Comparison of ENCODE assay signal across 1 cellular context in the genomic region with DNA sequence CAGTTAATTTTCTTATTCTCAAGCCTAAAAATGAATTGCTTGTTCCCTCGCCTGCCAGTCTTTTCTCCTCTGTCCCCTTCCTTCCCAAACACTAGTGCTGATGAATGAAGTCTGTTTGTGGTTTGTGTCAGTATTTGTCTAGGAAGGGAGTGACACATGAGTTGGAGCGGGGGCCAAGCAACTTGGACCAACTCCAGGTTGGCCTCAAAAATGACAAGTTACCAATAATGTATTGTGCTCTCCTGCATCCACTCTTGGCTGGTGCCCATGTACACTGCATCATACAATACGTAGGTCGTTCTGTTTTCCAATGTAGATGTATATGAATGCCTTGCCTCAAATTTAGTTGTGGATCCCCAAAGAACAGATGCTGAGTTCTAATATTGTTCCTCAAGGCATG.
TF ChIP-seq lines count a peak whose summit lies in the region.

No MANE protein-coding gene starts in this region.

TF ChIP-seq in GM23338, 12 proteins besides CTCF, POLR2A, EP300 and RAD21 (continued from another document):
- TF ChIP-seq, protein P1, sequence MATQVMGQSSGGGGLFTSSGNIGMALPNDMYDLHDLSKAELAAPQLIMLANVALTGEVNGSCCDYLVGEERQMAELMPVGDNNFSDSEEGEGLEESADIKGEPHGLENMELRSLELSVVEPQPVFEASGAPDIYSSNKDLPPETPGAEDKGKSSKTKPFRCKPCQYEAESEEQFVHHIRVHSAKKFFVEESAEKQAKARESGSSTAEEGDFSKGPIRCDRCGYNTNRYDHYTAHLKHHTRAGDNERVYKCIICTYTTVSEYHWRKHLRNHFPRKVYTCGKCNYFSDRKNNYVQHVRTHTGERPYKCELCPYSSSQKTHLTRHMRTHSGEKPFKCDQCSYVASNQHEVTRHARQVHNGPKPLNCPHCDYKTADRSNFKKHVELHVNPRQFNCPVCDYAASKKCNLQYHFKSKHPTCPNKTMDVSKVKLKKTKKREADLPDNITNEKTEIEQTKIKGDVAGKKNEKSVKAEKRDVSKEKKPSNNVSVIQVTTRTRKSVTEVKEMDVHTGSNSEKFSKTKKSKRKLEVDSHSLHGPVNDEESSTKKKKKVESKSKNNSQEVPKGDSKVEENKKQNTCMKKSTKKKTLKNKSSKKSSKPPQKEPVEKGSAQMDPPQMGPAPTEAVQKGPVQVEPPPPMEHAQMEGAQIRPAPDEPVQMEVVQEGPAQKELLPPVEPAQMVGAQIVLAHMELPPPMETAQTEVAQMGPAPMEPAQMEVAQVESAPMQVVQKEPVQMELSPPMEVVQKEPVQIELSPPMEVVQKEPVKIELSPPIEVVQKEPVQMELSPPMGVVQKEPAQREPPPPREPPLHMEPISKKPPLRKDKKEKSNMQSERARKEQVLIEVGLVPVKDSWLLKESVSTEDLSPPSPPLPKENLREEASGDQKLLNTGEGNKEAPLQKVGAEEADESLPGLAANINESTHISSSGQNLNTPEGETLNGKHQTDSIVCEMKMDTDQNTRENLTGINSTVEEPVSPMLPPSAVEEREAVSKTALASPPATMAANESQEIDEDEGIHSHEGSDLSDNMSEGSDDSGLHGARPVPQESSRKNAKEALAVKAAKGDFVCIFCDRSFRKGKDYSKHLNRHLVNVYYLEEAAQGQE (IDR thresholded peaks at IDR 0.05; ENCODE audit: unreplicated experiment): no peak
- no peak for TF ChIP-seq EZH2 (IDR thresholded peaks at IDR 0.05; ENCODE audit: low read depth, unreplicated experiment)
- TF ChIP-seq CREB1 (CRISPR knock-in tag; IDR thresholded peaks at IDR 0.05; ENCODE audit: low read depth): no peak
- TF ChIP-seq, protein P2, sequence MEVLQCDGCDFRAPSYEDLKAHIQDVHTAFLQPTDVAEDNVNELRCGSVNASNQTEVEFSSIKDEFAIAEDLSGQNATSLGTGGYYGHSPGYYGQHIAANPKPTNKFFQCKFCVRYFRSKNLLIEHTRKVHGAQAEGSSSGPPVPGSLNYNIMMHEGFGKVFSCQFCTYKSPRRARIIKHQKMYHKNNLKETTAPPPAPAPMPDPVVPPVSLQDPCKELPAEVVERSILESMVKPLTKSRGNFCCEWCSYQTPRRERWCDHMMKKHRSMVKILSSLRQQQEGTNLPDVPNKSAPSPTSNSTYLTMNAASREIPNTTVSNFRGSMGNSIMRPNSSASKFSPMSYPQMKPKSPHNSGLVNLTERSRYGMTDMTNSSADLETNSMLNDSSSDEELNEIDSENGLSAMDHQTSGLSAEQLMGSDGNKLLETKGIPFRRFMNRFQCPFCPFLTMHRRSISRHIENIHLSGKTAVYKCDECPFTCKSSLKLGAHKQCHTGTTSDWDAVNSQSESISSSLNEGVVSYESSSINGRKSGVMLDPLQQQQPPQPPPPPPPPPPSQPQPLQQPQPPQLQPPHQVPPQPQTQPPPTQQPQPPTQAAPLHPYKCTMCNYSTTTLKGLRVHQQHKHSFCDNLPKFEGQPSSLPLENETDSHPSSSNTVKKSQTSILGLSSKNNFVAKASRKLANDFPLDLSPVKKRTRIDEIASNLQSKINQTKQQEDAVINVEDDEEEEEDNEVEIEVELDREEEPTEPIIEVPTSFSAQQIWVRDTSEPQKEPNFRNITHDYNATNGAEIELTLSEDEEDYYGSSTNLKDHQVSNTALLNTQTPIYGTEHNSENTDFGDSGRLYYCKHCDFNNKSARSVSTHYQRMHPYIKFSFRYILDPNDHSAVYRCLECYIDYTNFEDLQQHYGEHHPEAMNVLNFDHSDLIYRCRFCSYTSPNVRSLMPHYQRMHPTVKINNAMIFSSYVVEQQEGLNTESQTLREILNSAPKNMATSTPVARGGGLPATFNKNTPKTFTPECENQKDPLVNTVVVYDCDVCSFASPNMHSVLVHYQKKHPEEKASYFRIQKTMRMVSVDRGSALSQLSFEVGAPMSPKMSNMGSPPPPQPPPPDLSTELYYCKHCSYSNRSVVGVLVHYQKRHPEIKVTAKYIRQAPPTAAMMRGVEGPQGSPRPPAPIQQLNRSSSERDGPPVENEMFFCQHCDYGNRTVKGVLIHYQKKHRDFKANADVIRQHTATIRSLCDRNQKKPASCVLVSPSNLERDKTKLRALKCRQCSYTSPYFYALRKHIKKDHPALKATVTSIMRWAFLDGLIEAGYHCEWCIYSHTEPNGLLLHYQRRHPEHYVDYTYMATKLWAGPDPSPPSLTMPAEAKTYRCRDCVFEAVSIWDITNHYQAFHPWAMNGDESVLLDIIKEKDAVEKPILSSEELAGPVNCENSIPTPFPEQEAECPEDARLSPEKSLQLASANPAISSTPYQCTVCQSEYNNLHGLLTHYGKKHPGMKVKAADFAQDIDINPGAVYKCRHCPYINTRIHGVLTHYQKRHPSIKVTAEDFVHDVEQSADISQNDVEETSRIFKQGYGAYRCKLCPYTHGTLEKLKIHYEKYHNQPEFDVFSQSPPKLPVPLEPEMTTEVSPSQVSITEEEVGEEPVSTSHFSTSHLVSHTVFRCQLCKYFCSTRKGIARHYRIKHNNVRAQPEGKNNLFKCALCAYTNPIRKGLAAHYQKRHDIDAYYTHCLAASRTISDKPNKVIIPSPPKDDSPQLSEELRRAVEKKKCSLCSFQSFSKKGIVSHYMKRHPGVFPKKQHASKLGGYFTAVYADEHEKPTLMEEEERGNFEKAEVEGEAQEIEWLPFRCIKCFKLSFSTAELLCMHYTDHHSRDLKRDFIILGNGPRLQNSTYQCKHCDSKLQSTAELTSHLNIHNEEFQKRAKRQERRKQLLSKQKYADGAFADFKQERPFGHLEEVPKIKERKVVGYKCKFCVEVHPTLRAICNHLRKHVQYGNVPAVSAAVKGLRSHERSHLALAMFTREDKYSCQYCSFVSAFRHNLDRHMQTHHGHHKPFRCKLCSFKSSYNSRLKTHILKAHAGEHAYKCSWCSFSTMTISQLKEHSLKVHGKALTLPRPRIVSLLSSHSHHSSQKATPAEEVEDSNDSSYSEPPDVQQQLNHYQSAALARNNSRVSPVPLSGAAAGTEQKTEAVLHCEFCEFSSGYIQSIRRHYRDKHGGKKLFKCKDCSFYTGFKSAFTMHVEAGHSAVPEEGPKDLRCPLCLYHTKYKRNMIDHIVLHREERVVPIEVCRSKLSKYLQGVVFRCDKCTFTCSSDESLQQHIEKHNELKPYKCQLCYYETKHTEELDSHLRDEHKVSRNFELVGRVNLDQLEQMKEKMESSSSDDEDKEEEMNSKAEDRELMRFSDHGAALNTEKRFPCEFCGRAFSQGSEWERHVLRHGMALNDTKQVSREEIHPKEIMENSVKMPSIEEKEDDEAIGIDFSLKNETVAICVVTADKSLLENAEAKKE (CRISPR knock-in tag; IDR thresholded peaks at IDR 0.05): no peak
- no peak for TF ChIP-seq ZNF331 (CRISPR knock-in tag; IDR thresholded peaks at IDR 0.05; ENCODE audit: low read depth)
- no peak for TF ChIP-seq ZNF114 (CRISPR knock-in tag; IDR thresholded peaks at IDR 0.05)
- TF ChIP-seq EZH2phosphoT487 (IDR thresholded peaks at IDR 0.05; ENCODE audit: unreplicated experiment): no peak
- TF ChIP-seq STAT1 (IDR thresholded peaks at IDR 0.05; ENCODE audit: unreplicated experiment): no peak
- TF ChIP-seq JUNB (IDR thresholded peaks at IDR 0.05; ENCODE audit: unreplicated experiment): no peak
TF ChIP-seq in GM23338: peak in this region for 0.
